In genomic region chr5:55994998-55995914, GRCh38 we compare ENCODE assay signal across 1 cellular context.
TF ChIP-seq lines count a peak whose summit lies in the region.

No MANE protein-coding gene starts in this region.

TF ChIP-seq in HepG2, 621 proteins besides CTCF, POLR2A, EP300 and RAD21 (continued from another document and continues in another):
- TF ChIP-seq, protein P1, sequence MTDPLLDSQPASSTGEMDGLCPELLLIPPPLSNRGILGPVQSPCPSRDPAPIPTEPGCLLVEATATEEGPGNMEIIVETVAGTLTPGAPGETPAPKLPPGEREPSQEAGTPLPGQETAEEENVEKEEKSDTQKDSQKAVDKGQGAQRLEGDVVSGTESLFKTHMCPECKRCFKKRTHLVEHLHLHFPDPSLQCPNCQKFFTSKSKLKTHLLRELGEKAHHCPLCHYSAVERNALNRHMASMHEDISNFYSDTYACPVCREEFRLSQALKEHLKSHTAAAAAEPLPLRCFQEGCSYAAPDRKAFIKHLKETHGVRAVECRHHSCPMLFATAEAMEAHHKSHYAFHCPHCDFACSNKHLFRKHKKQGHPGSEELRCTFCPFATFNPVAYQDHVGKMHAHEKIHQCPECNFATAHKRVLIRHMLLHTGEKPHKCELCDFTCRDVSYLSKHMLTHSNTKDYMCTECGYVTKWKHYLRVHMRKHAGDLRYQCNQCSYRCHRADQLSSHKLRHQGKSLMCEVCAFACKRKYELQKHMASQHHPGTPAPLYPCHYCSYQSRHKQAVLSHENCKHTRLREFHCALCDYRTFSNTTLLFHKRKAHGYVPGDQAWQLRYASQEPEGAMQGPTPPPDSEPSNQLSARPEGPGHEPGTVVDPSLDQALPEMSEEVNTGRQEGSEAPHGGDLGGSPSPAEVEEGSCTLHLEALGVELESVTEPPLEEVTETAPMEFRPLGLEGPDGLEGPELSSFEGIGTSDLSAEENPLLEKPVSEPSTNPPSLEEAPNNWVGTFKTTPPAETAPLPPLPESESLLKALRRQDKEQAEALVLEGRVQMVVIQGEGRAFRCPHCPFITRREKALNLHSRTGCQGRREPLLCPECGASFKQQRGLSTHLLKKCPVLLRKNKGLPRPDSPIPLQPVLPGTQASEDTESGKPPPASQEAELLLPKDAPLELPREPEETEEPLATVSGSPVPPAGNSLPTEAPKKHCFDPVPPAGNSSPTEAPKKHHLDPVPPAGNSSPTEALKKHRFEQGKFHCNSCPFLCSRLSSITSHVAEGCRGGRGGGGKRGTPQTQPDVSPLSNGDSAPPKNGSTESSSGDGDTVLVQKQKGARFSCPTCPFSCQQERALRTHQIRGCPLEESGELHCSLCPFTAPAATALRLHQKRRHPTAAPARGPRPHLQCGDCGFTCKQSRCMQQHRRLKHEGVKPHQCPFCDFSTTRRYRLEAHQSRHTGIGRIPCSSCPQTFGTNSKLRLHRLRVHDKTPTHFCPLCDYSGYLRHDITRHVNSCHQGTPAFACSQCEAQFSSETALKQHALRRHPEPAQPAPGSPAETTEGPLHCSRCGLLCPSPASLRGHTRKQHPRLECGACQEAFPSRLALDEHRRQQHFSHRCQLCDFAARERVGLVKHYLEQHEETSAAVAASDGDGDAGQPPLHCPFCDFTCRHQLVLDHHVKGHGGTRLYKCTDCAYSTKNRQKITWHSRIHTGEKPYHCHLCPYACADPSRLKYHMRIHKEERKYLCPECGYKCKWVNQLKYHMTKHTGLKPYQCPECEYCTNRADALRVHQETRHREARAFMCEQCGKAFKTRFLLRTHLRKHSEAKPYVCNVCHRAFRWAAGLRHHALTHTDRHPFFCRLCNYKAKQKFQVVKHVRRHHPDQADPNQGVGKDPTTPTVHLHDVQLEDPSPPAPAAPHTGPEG (CRISPR knock-in tag; IDR thresholded peaks at IDR 0.05) = no peak; the same call in 1 of the 2 replicates
- TF ChIP-seq FOXC1 (CRISPR knock-in tag; IDR thresholded peaks at IDR 0.05; ENCODE audit: borderline replicate concordance) (no peak; the same call in 1 of the 2 replicates), NFATC3 (CRISPR knock-in tag; IDR thresholded peaks at IDR 0.05) (no peak), HOXA5 (CRISPR knock-in tag; IDR thresholded peaks at IDR 0.05) (no peak), ZNF354B (CRISPR knock-in tag; IDR thresholded peaks at IDR 0.05) (0 out of 2 replicates have a peak, but pooled peaks have one; percentile 7), FOXK1 (CRISPR knock-in tag; IDR thresholded peaks at IDR 0.05; ENCODE audit: borderline replicate concordance, low read depth) (0 out of 2 replicates have a peak, but pooled peaks have one; percentile 10), ZIK1 (CRISPR knock-in tag; IDR thresholded peaks at IDR 0.05; ENCODE audit: borderline replicate concordance, low read depth) (peak; percentile 77; the same call in 1 of the 2 replicates), NKX3-1 (CRISPR knock-in tag; IDR thresholded peaks at IDR 0.05) (no peak), ZNF614 (CRISPR knock-in tag; IDR thresholded peaks at IDR 0.05; ENCODE audit: borderline replicate concordance) (peak; percentile 53; the same call in 1 of the 2 replicates), REXO4 (CRISPR knock-in tag; IDR thresholded peaks at IDR 0.05; ENCODE audit: borderline replicate concordance) (no peak), PAXIP1 (CRISPR knock-in tag; conservative IDR thresholded peaks at IDR 0.05) (peak; percentile 76), HMG20B (CRISPR knock-in tag; conservative IDR thresholded peaks at IDR 0.05) (peak; percentile 52; the same call in 1 of the 2 replicates), ZBTB37 (CRISPR knock-in tag; IDR thresholded peaks at IDR 0.05) (no peak), ZNF24 (IDR thresholded peaks at IDR 0.05) (no peak), RFX5 (IDR thresholded peaks at IDR 0.05; ENCODE audit: low read depth, low read length) (peak; percentile 26; the same call in 1 of the 2 replicates), NFE2L2 (IDR thresholded peaks at IDR 0.05; ENCODE audit: low read length) (no peak), NCOA5 (CRISPR knock-in tag; IDR thresholded peaks at IDR 0.05) (no peak), ZNF101 (CRISPR knock-in tag; IDR thresholded peaks at IDR 0.05; ENCODE audit: borderline replicate concordance, low read depth) (no peak), ZNF282 (IDR thresholded peaks at IDR 0.05; ENCODE audit: partially characterized antibody) (no peak), PTBP1 (IDR thresholded peaks at IDR 0.05; ENCODE audit: low read depth, low read length, poor library complexity, severe bottlenecking) (no peak), U2AF2 (IDR thresholded peaks at IDR 0.05; ENCODE audit: low read depth, low read length) (no peak), ZNF563 (CRISPR knock-in tag; IDR thresholded peaks at IDR 0.05) (peak; percentile 74; the same call in 1 of the 2 replicates), MED1 (CRISPR knock-in tag; IDR thresholded peaks at IDR 0.05) (no peak; the same call in 1 of the 2 replicates), ZNF446 (CRISPR knock-in tag; IDR thresholded peaks at IDR 0.05) (no peak), ZNF879 (CRISPR knock-in tag; IDR thresholded peaks at IDR 0.05) (0 out of 2 replicates have a peak, but pooled peaks have one; percentile 47), THYN1 (CRISPR knock-in tag; IDR thresholded peaks at IDR 0.05; ENCODE audit: borderline replicate concordance, low read depth) (no peak; the same call in 1 of the 2 replicates), MYNN (CRISPR knock-in tag; IDR thresholded peaks at IDR 0.05; ENCODE audit: low read depth) (no peak), ZEB1 (IDR thresholded peaks at IDR 0.05; ENCODE audit: insufficient replicate concordance, low read depth) (no peak), DZIP1 (CRISPR knock-in tag; IDR thresholded peaks at IDR 0.05) (no peak), JUN (CRISPR knock-in tag; IDR thresholded peaks at IDR 0.05) (no peak; the same call in 1 of the 2 replicates), CSRNP1 (CRISPR knock-in tag; IDR thresholded peaks at IDR 0.05) (peak; percentile 24; the same call in 1 of the 2 replicates), ARNT2 (CRISPR knock-in tag; IDR thresholded peaks at IDR 0.05; ENCODE audit: low read depth) (no peak; the same call in 1 of the 2 replicates), ZFP62 (CRISPR knock-in tag; IDR thresholded peaks at IDR 0.05) (no peak), ZNF367 (CRISPR knock-in tag; IDR thresholded peaks at IDR 0.05; ENCODE audit: borderline replicate concordance) (no peak)
- TF ChIP-seq, protein P2, sequence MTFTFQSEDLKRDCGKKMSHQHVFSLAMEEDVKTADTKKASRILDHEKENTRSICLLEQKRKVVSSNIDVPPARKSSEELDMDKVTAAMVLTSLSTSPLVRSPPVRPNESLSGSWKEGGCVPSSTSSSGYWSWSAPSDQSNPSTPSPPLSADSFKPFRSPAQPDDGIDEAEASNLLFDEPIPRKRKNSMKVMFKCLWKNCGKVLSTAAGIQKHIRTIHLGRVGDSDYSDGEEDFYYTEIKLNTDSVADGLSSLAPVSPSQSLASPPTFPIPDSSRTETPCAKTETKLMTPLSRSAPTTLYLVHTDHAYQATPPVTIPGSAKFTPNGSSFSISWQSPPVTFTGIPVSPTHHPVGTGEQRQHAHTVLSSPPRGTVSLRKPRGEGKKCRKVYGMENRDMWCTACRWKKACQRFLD (CRISPR knock-in tag; IDR thresholded peaks at IDR 0.05; ENCODE audit: borderline replicate concordance) = no peak
- TF ChIP-seq, protein P3, sequence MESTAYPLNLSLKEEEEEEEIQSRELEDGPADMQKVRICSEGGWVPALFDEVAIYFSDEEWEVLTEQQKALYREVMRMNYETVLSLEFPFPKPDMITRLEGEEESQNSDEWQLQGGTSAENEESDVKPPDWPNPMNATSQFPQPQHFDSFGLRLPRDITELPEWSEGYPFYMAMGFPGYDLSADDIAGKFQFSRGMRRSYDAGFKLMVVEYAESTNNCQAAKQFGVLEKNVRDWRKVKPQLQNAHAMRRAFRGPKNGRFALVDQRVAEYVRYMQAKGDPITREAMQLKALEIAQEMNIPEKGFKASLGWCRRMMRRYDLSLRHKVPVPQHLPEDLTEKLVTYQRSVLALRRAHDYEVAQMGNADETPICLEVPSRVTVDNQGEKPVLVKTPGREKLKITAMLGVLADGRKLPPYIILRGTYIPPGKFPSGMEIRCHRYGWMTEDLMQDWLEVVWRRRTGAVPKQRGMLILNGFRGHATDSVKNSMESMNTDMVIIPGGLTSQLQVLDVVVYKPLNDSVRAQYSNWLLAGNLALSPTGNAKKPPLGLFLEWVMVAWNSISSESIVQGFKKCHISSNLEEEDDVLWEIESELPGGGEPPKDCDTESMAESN (CRISPR knock-in tag; conservative IDR thresholded peaks at IDR 0.05) = peak; percentile 67; the same call in 1 of the 2 replicates
- TF ChIP-seq, protein P4, sequence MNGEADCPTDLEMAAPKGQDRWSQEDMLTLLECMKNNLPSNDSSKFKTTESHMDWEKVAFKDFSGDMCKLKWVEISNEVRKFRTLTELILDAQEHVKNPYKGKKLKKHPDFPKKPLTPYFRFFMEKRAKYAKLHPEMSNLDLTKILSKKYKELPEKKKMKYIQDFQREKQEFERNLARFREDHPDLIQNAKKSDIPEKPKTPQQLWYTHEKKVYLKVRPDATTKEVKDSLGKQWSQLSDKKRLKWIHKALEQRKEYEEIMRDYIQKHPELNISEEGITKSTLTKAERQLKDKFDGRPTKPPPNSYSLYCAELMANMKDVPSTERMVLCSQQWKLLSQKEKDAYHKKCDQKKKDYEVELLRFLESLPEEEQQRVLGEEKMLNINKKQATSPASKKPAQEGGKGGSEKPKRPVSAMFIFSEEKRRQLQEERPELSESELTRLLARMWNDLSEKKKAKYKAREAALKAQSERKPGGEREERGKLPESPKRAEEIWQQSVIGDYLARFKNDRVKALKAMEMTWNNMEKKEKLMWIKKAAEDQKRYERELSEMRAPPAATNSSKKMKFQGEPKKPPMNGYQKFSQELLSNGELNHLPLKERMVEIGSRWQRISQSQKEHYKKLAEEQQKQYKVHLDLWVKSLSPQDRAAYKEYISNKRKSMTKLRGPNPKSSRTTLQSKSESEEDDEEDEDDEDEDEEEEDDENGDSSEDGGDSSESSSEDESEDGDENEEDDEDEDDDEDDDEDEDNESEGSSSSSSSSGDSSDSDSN (CRISPR knock-in tag; IDR thresholded peaks at IDR 0.05) = peak; percentile 58
- TF ChIP-seq, protein P5, sequence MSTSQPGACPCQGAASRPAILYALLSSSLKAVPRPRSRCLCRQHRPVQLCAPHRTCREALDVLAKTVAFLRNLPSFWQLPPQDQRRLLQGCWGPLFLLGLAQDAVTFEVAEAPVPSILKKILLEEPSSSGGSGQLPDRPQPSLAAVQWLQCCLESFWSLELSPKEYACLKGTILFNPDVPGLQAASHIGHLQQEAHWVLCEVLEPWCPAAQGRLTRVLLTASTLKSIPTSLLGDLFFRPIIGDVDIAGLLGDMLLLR (CRISPR knock-in tag; IDR thresholded peaks at IDR 0.05) = no peak
